In the genomic region with DNA sequence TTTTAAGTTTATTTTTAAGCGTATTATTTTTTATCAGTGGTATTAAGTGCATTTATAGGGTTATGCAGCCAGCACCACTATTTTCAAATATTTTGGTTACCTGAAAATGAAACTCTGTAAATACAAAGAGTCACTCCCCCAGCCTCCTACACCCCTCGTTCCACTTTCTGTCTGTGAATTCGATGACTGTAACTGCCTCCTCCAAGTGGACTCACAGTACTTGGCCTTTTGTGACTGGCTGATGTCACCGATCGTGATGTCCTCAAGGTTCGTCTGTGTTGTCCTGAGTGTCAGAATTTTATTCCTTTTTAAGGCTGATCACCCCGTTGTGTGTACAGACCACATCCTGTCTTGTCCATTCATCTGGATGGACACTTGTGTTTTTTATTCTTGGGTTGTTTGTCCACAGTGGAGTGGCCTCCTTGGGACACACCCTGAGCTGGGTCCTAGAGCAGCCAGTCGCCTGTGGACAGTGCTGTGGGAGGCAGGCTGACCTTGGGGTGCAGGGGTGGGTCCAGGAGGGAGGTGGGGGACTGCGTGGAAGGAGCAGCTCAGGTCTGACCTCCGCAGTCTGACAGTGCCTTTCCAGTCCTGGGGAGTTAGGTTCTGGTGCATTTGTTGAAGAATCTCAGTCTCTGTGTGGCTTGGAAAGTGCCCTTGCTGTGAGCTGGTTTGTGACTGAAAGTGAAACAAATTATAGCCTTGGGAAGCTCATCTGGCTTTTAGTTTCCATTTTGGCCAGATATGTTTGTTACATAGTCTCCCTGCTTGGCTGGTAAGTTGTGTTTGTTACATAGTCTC, we compare ENCODE assay signal across 1 cellular context.
TF ChIP-seq lines count a peak whose summit lies in the region.

No MANE protein-coding gene starts in this region.

TF ChIP-seq in SK-N-SH, 30 proteins besides CTCF, POLR2A, EP300 and RAD21 (continued from another document):
- TF ChIP-seq, protein P1, sequence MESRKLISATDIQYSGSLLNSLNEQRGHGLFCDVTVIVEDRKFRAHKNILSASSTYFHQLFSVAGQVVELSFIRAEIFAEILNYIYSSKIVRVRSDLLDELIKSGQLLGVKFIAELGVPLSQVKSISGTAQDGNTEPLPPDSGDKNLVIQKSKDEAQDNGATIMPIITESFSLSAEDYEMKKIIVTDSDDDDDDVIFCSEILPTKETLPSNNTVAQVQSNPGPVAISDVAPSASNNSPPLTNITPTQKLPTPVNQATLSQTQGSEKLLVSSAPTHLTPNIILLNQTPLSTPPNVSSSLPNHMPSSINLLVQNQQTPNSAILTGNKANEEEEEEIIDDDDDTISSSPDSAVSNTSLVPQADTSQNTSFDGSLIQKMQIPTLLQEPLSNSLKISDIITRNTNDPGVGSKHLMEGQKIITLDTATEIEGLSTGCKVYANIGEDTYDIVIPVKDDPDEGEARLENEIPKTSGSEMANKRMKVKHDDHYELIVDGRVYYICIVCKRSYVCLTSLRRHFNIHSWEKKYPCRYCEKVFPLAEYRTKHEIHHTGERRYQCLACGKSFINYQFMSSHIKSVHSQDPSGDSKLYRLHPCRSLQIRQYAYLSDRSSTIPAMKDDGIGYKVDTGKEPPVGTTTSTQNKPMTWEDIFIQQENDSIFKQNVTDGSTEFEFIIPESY (IDR thresholded peaks at IDR 0.05; ENCODE audit: borderline replicate concordance, low read depth) = no peak
- TF ChIP-seq GABPA (IDR thresholded peaks at IDR 0.05; ENCODE audit: low read depth) (no peak), RCOR1 (IDR thresholded peaks at IDR 0.05; ENCODE audit: low read length) (no peak), RXRA (IDR thresholded peaks at IDR 0.05; ENCODE audit: borderline replicate concordance, low read depth) (no peak), POLR2AphosphoS5 (IDR thresholded peaks at IDR 0.05; ENCODE audit: low read depth, low read length) (no peak), CHD2 (IDR thresholded peaks at IDR 0.05; ENCODE audit: low read length, partially characterized antibody) (no peak), RFX5 (IDR thresholded peaks at IDR 0.05; ENCODE audit: low read length) (no peak)
- TF ChIP-seq, protein P2, sequence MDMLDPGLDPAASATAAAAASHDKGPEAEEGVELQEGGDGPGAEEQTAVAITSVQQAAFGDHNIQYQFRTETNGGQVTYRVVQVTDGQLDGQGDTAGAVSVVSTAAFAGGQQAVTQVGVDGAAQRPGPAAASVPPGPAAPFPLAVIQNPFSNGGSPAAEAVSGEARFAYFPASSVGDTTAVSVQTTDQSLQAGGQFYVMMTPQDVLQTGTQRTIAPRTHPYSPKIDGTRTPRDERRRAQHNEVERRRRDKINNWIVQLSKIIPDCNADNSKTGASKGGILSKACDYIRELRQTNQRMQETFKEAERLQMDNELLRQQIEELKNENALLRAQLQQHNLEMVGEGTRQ (IDR thresholded peaks at IDR 0.05; ENCODE audit: borderline replicate concordance, low read depth, low read length) = no peak
- TF ChIP-seq, protein P3, sequence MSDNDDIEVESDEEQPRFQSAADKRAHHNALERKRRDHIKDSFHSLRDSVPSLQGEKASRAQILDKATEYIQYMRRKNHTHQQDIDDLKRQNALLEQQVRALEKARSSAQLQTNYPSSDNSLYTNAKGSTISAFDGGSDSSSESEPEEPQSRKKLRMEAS (IDR thresholded peaks at IDR 0.05; ENCODE audit: low read depth) = no peak
TF ChIP-seq in SK-N-SH: peak in this region for 0.
